In the genomic region with DNA sequence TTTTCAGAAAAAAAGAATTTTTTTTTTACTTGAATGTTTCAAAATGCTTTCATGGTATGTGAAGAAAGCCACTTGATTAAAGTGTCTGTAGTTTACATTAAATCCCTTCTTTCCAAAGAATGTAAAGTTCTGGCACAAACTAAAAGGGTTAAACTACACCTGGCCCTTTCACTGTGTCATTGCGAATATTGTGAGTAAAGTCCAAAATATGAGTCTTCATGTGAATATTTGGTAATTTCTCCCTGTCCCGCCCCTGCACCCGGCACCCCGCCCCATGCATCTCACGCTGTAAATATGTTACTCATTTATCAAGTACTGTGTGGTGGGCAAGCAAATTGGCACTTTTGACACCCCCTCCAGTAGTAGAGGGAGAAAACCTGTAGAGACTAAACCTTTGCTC, we compare ENCODE assay signal across 21 cellular contexts.
DNase-seq lines count a peak whose midpoint lies in the region; ATAC-seq, FAIRE-seq and TF ChIP-seq lines count a peak whose summit lies in the region.
"Had no signal": no experiment of that assay in that cellular context is flagged by ENCODE, and none has a peak within 500 bp of the region (broad histone marks: within the 10 kb centered on the region; RNA-seq: fewer than 3 reads in every experiment).

No MANE protein-coding gene starts in this region.

- intact Hi-C loops in sigmoid colon (cut with DNase I) = loop anchor here (5.0 to 10.0 kb wide), 2 partner anchors 285 to 623 kb away; no protein-coding TSS in a partner anchor
- intact Hi-C loops in dorsolateral prefrontal cortex (cut with DNase I) = loop anchor here (5.0 to 10.0 kb wide), 3 partner anchors 155 to 623 kb away; no protein-coding TSS in a partner anchor

- H3K4me3 ChIP-seq in A549 (no peak overlapping the region), Karpas-422 (ENCODE audit: low read length) (no peak overlapping the region), sigmoid colon (no peak overlapping the region), dorsolateral prefrontal cortex (no peak overlapping the region)

- POLR2A ChIA-PET in A549 (lab: Yijun Ruan, JAX) = no interaction called here

- WGBS in A549 (ENCODE audit: missing lambda C conversion rate) = 64% methylated on average over 5 of the region's 5 CpGs
- WGBS in sigmoid colon, 2 donors = 20 to 79% methylated on average over 5 of the region's 5 CpGs

- H3K27ac ChIP-seq in A549 = no peak overlapping the region
- H3K27ac ChIP-seq in Karpas-422 (ENCODE audit: low read length) = no peak overlapping the region
- peak overlapping the region; percentile 66 for H3K27ac ChIP-seq in epithelial cell of prostate
- peak overlapping the region in 3 of 4 donors; percentile 8 to 58 (median 14) for H3K27ac ChIP-seq in sigmoid colon
- no peak overlapping the region for H3K27ac ChIP-seq in dorsolateral prefrontal cortex
- H3K27ac ChIP-seq: HL-60 had no signal

- H3K9ac ChIP-seq in Karpas-422 (ENCODE audit: low read length) = no peak overlapping the region

- TF ChIP-seq RAD21 in A549 (conservative IDR thresholded peaks at IDR 0.05 in 1 of 2, IDR thresholded peaks at IDR 0.05 in 1 of 2) = no peak

- H3K4me2 ChIP-seq in A549 (peak overlapping the region; percentile 23; the same call in 2 of the 3 replicates), Karpas-422 (ENCODE audit: low read depth, low read length, poor library complexity, severe bottlenecking) (no peak overlapping the region)

- no peaks in the 10 kb centered on the region for H3K79me2 ChIP-seq in Karpas-422 (ENCODE audit: low read length)

- H3K36me3 ChIP-seq in Karpas-422 (ENCODE audit: insufficient read depth, low read length) = no peaks in the 10 kb centered on the region
- no peaks in the 10 kb centered on the region for H3K36me3 ChIP-seq in sigmoid colon

- H2AFZ ChIP-seq in Karpas-422 (ENCODE audit: low read length) = peak overlapping the region; percentile 66

- no peaks in the 10 kb centered on the region for H3K9me2 ChIP-seq in Karpas-422 (replicated peaks; ENCODE audit: insufficient read depth, low read length)

- H3K9me3 ChIP-seq in A549 (no peaks in the 10 kb centered on the region), Karpas-422 (ENCODE audit: low read length) (no peaks in the 10 kb centered on the region), sigmoid colon (no peaks in the 10 kb centered on the region)

- no peak for DNase-seq in A549 (ENCODE audit: low read depth in 1 of 2, low spot score in 1 of 2)
- no peak for DNase-seq in Karpas-422
- no peak for DNase-seq in epithelial cell of prostate (ENCODE audit: low read depth, low spot score)
- no peak for DNase-seq in sigmoid colon
- DNase-seq in COLO829 (ENCODE audit: low spot score) = no peak
- DNase-seq in dorsolateral prefrontal cortex = no peak
- no peak for DNase-seq in stimulated activated CD4-positive, alpha-beta T cell treated with anti-CD3 and anti-CD28 coated beads, Interleukin-4, amount 100 ng/mL, for 1 hour
- DNase-seq: DMS79; H7; HFFc6; KG1; NCI-H1105 treated with DMSO at 0.1 percent for 48 hours; NCI-H2029 treated with DMSO at 0.1 percent for 48 hours; NCI-H226; NCI-H510A treated with DMSO at 0.1 percent for 48 hours; NCI-H774; NK-92 treated with Interleukin-12 subunit alpha and Interleukin-12 subunit beta, amount 100 ng/mL, for 24 hours; Right ventricle myocardium superior had no signal

- no peak for ATAC-seq in A549

- TF ChIP-seq POLR2A in A549 (IDR thresholded peaks at IDR 0.05; ENCODE audit: low read length) = no peak
- TF ChIP-seq POLR2A in sigmoid colon (IDR thresholded peaks at IDR 0.05) = no peak

- peaks cover 14% of the 10 kb centered on the region; the same call in 2 of the 3 replicates for H3K4me1 ChIP-seq in A549
- H3K4me1 ChIP-seq in Karpas-422 (ENCODE audit: low read length) = peaks cover 24% of the 10 kb centered on the region
- peaks cover 0 to 37% (median 14%) of the 10 kb centered on the region in 4 donors for H3K4me1 ChIP-seq in sigmoid colon

- CTCF ChIA-PET in A549 (lab: Yijun Ruan, JAX) = interaction anchor here (0.6 kb wide), 1 partner anchor 610 kb away, joined by 3 read pairs; no protein-coding TSS in a partner anchor

- TF ChIP-seq CTCF in A549 (IDR thresholded peaks at IDR 0.05) (no peak), sigmoid colon (IDR thresholded peaks at IDR 0.05) (no peak), dorsolateral prefrontal cortex (IDR thresholded peaks at IDR 0.05 in 54 of 56, conservative IDR thresholded peaks at IDR 0.05 in 2 of 56; ENCODE audit: low read depth in 1 of 56, partially characterized antibody in 56 of 56) (no peak)

- H4K20me1 ChIP-seq in Karpas-422 (ENCODE audit: insufficient read depth, low read depth, low read length) = no peaks in the 10 kb centered on the region

- no peak for FAIRE-seq in A549 (lab: Jason Lieb, UNC)
- FAIRE-seq: A204.1, RCC 7860 had no signal

- no peaks in the 10 kb centered on the region for H3K27me3 ChIP-seq in Karpas-422 (ENCODE audit: low read length)
- no peaks in the 10 kb centered on the region for H3K27me3 ChIP-seq in sigmoid colon
- no peaks in the 10 kb centered on the region for H3K27me3 ChIP-seq in dorsolateral prefrontal cortex

- no peak for TF ChIP-seq EP300 in A549 (IDR thresholded peaks at IDR 0.05)
- TF ChIP-seq EP300 in sigmoid colon (IDR thresholded peaks at IDR 0.05) = no peak

TF ChIP-seq in A549, 52 proteins besides CTCF, POLR2A, EP300 and RAD21:
- no peak for TF ChIP-seq JUNB (IDR thresholded peaks at IDR 0.05)
- TF ChIP-seq HOXB5 (CRISPR knock-in tag; IDR thresholded peaks at IDR 0.05) = no peak
- TF ChIP-seq BCL3 (IDR thresholded peaks at IDR 0.05) = no peak
- TF ChIP-seq ZNF302 (CRISPR knock-in tag; IDR thresholded peaks at IDR 0.05) = no peak
- TF ChIP-seq HOXB13 (CRISPR knock-in tag; IDR thresholded peaks at IDR 0.05; ENCODE audit: low read depth) = no peak
- no peak for TF ChIP-seq EHF (CRISPR knock-in tag; IDR thresholded peaks at IDR 0.05)
- no peak for TF ChIP-seq BHLHE40 (IDR thresholded peaks at IDR 0.05; ENCODE audit: low read depth, low read length)
- no peak for TF ChIP-seq KDM1A (IDR thresholded peaks at IDR 0.05; ENCODE audit: low read depth)
- TF ChIP-seq EHMT2 (IDR thresholded peaks at IDR 0.05; ENCODE audit: low read depth) = no peak
- TF ChIP-seq CEBPB (IDR thresholded peaks at IDR 0.05) = no peak
- no peak for TF ChIP-seq HEYL (CRISPR knock-in tag; IDR thresholded peaks at IDR 0.05)
- no peak for TF ChIP-seq MYC (IDR thresholded peaks at IDR 0.05; ENCODE audit: borderline replicate concordance, low read length)
- TF ChIP-seq, protein P1, sequence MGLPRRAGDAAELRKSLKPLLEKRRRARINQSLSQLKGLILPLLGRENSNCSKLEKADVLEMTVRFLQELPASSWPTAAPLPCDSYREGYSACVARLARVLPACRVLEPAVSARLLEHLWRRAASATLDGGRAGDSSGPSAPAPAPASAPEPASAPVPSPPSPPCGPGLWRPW (IDR thresholded peaks at IDR 0.05) = no peak
- TF ChIP-seq, protein P2, sequence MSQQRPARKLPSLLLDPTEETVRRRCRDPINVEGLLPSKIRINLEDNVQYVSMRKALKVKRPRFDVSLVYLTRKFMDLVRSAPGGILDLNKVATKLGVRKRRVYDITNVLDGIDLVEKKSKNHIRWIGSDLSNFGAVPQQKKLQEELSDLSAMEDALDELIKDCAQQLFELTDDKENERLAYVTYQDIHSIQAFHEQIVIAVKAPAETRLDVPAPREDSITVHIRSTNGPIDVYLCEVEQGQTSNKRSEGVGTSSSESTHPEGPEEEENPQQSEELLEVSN (IDR thresholded peaks at IDR 0.05; ENCODE audit: borderline replicate concordance, low read depth) = no peak

Comparison
In these comparisons a context has a peak if more than half of its experiments do, and no peak if none do; other contexts are left out.
1. H3K27ac ChIP-seq: peak in epithelial cell of prostate (single experiment) and sigmoid colon (3 of 4); none in A549 (0 of 2), Karpas-422 (single experiment) and dorsolateral prefrontal cortex (0 of 59).